ENCODE assay signal across 8 cellular contexts in genomic region chr11:29527391-29527936, GRCh38.
A peak's percentile ranks its signal among the peaks of the same experiment; 100 is the strongest.
DNase-seq lines count a peak whose midpoint lies in the region; ATAC-seq, FAIRE-seq and TF ChIP-seq lines count a peak whose summit lies in the region.

No MANE protein-coding gene starts in this region.

- FAIRE-seq in bronchial epithelial cell (lab: Jason Lieb, UNC) (no peak), pancreas (lab: Jason Lieb, UNC) (no peak)

- no peak overlapping the region for H3K27ac ChIP-seq in pancreas

- 31 to 36% methylated on average over 3 of the region's 3 CpGs for WGBS in pancreas, 2 donors

- peak; percentile 19 for DNase-seq in NK-92 treated with Interleukin-12 subunit alpha and Interleukin-12 subunit beta, amount 100 ng/mL, for 24 hours (lab: John Stamatoyannopoulos, UW)
- DNase-seq in NK-92 (lab: John Stamatoyannopoulos, UW; ENCODE audit: unreplicated experiment) (no peak), Kasumi-1 (lab: John Stamatoyannopoulos, UW) (peak; percentile 97), bronchial epithelial cell (ENCODE audit: low read depth) (peak; percentile 96), pancreas (no peak), activated gamma-delta T cell treated with Interleukin-2 at 50 U/mL for 16 hours (no peak), mesenteric fat pad (ENCODE audit: low spot score) (no peak), COLO668 (lab: John Stamatoyannopoulos, UW; ENCODE audit: unreplicated experiment) (no peak)

- H3K4me1 ChIP-seq in pancreas, result peaks cover 0 to 3% (median 2%) of the 10 kb centered on the region in 3 donors

- no peaks in the 10 kb centered on the region for H3K36me3 ChIP-seq in bronchial epithelial cell (ENCODE audit: control insufficient read depth, insufficient read depth, low read length)
- H3K36me3 ChIP-seq in pancreas, result no peaks in the 10 kb centered on the region

- intact Hi-C loops in pancreas (cut with DNase I), result no loop called here

- no peaks in the 10 kb centered on the region for H3K9me3 ChIP-seq in pancreas

- H3K4me3 ChIP-seq in bronchial epithelial cell (ENCODE audit: low read depth, low read length) (no peak overlapping the region), pancreas (no peak overlapping the region)

- H3K27me3 ChIP-seq in bronchial epithelial cell (ENCODE audit: control insufficient read depth, insufficient read depth, low read length) (no peaks in the 10 kb centered on the region), pancreas (no peaks in the 10 kb centered on the region)

- ATAC-seq in pancreas, result peak; percentile 60 to 86 (median 74)

- TF ChIP-seq CTCF in bronchial epithelial cell (IDR thresholded peaks at IDR 0.05; ENCODE audit: insufficient read depth, low read length, severe bottlenecking), result peak; percentile 69
- no peak for TF ChIP-seq CTCF in pancreas (IDR thresholded peaks at IDR 0.05)

Comparison
In these comparisons a context has a peak if more than half of its experiments do, and no peak if none do; other contexts are left out.
1. DNase-seq: peak in NK-92 treated with Interleukin-12 subunit alpha and Interleukin-12 subunit beta, amount 100 ng/mL, for 24 hours (single experiment), Kasumi-1 (2 of 2) and bronchial epithelial cell (single experiment); none in NK-92 (single experiment), pancreas (0 of 6), activated gamma-delta T cell treated with Interleukin-2 at 50 U/mL for 16 hours (single experiment), mesenteric fat pad (single experiment) and COLO668 (single experiment).